In genomic region chr12:11739980-11740379, GRCh38 we compare ENCODE assay signal across 2 cellular contexts.
TF ChIP-seq lines count a peak whose summit lies in the region.

No MANE protein-coding gene starts in this region.

TF ChIP-seq in GM12878, 131 proteins besides CTCF, POLR2A, EP300 and RAD21 (continued from another document and continues in another):
- TF ChIP-seq IKZF1 (conservative IDR thresholded peaks at IDR 0.05) (peak; percentile 51; the same call in 1 of the 2 replicates), REST (IDR thresholded peaks at IDR 0.05; ENCODE audit: low read depth, low read length) (no peak), BHLHE40 (IDR thresholded peaks at IDR 0.05; ENCODE audit: borderline replicate concordance in 1 of 2, low read depth in 2 of 2, low read length in 1 of 2) (peak in 1 of 2 experiments; percentile 7; a peak in 1 of 4 replicates), RELA (IDR thresholded peaks at IDR 0.05; ENCODE audit: borderline replicate concordance, partially characterized antibody) (peak; percentile 31), MTA3 (IDR thresholded peaks at IDR 0.05; ENCODE audit: borderline replicate concordance, low read length) (no peak), IKZF2 (IDR thresholded peaks at IDR 0.05) (peak; percentile 56 to 62; a peak in 3 of 4 replicates), ATF7 (IDR thresholded peaks at IDR 0.05; ENCODE audit: low read depth) (0 out of 2 replicates have a peak, but pooled peaks have one; percentile 11), MLLT1 (IDR thresholded peaks at IDR 0.05) (0 out of 2 replicates have a peak, but pooled peaks have one; percentile 34), RELB (IDR thresholded peaks at IDR 0.05; ENCODE audit: low read depth) (peak; percentile 70; the same call in 1 of the 2 replicates), USF2 (IDR thresholded peaks at IDR 0.05; ENCODE audit: borderline replicate concordance, low read depth, low read length) (no peak), ZNF687 (IDR thresholded peaks at IDR 0.05) (peak; percentile 57; the same call in 1 of the 2 replicates), EGR1 (IDR thresholded peaks at IDR 0.05; ENCODE audit: borderline replicate concordance in 1 of 2, low read depth in 2 of 2, low read length in 2 of 2) (no peak)

TF ChIP-seq in GM23338, 12 proteins besides CTCF, POLR2A, EP300 and RAD21 (continued from another document):
- TF ChIP-seq EZH2 (IDR thresholded peaks at IDR 0.05; ENCODE audit: low read depth, unreplicated experiment) (no peak), ZNF462 (CRISPR knock-in tag; IDR thresholded peaks at IDR 0.05) (no peak), JUNB (IDR thresholded peaks at IDR 0.05; ENCODE audit: unreplicated experiment) (no peak), POLR2AphosphoS5 (IDR thresholded peaks at IDR 0.05; ENCODE audit: low read depth) (no peak), CREB1 (CRISPR knock-in tag; IDR thresholded peaks at IDR 0.05; ENCODE audit: low read depth) (no peak), EZH2phosphoT487 (IDR thresholded peaks at IDR 0.05; ENCODE audit: unreplicated experiment) (no peak), ETS1 (IDR thresholded peaks at IDR 0.05) (no peak), REST (IDR thresholded peaks at IDR 0.05; ENCODE audit: unreplicated experiment) (no peak), STAT1 (IDR thresholded peaks at IDR 0.05; ENCODE audit: unreplicated experiment) (no peak), ZNF114 (CRISPR knock-in tag; IDR thresholded peaks at IDR 0.05) (no peak)
